In the genomic region with DNA sequence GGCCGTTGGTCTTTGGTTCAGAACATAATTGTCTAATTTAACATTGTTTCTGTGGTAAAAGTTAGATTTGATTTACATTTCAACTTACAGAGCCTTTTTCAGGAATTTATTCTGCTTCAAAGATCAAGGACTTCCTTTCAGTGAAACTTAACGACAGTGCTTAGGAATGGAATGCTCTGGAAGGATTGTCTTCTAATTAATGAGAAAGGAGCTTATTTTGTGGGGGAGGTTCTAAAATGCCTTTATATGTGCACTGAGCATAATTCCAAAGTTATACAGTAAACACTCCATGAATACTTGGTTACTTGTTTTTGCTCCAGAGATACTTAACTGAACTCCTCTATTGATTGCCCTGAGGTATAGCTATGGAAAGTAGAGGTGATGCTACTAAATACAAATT, we compare ENCODE assay signal across 17 cellular contexts.
"Had no signal": no experiment of that assay in that cellular context is flagged by ENCODE, and none has a peak within 500 bp of the region (broad histone marks: within the 10 kb centered on the region; RNA-seq: fewer than 3 reads in every experiment).

No MANE protein-coding gene starts in this region.

- H3K27ac ChIP-seq: coronary artery, heart left ventricle, left ventricle myocardium inferior, parathyroid adenoma, prostate gland, testis, tibial nerve had no signal

- DNase-seq: central memory CD4-positive, alpha-beta T cell; effector CD8-positive, alpha-beta T cell; heart left ventricle; left ventricle myocardium inferior; natural killer cell; retina; stimulated activated CD4-positive, alpha-beta T cell treated with anti-CD3 and anti-CD28 coated beads, Interleukin-2, amount 100 ng/mL, for 24 hours; stimulated activated CD4-positive, alpha-beta T cell treated with anti-CD3 and anti-CD28 coated beads, Interleukin-4, amount 100 ng/mL, for 4 hours; stimulated activated naive B cell treated with anti-CD40 and anti-IgM and Interleukin-4, amounts not matched to agents 10 μg/mL and 1 μg/mL and 100 μg/mL, for 72 hours; stimulated activated naive CD8-positive, alpha-beta T cell treated with anti-CD3 and anti-CD28 coated beads, Interleukin-15, amount 100 ng/mL, for 72 hours; testis had no signal

- H3K27me3 ChIP-seq: testis, tibial nerve had no signal

- H3K27ac Mint-ChIP-seq: natural killer cell; stimulated activated naive B cell treated with anti-CD40 and anti-IgM and Interleukin-4, amounts not matched to agents 10 μg/mL and 1 μg/mL and 100 μg/mL, for 72 hours; stimulated activated naive CD8-positive, alpha-beta T cell treated with anti-CD3 and anti-CD28 coated beads, Interleukin-15, amount 100 ng/mL, for 72 hours had no signal

- H3K9ac ChIP-seq: parathyroid adenoma had no signal

- H3K4me1 Mint-ChIP-seq: natural killer cell; stimulated activated naive B cell treated with anti-CD40 and anti-IgM and Interleukin-4, amounts not matched to agents 10 μg/mL and 1 μg/mL and 100 μg/mL, for 72 hours; stimulated activated naive CD8-positive, alpha-beta T cell treated with anti-CD3 and anti-CD28 coated beads, Interleukin-15, amount 100 ng/mL, for 72 hours had no signal

- H3K36me3 Mint-ChIP-seq: natural killer cell; stimulated activated naive B cell treated with anti-CD40 and anti-IgM and Interleukin-4, amounts not matched to agents 10 μg/mL and 1 μg/mL and 100 μg/mL, for 72 hours had no signal

- H2AFZ ChIP-seq: parathyroid adenoma had no signal

- H3K36me3 ChIP-seq: heart left ventricle, left ventricle myocardium inferior, prostate gland, tibial nerve had no signal

- H3K4me3 Mint-ChIP-seq: natural killer cell; stimulated activated naive B cell treated with anti-CD40 and anti-IgM and Interleukin-4, amounts not matched to agents 10 μg/mL and 1 μg/mL and 100 μg/mL, for 72 hours; stimulated activated naive CD8-positive, alpha-beta T cell treated with anti-CD3 and anti-CD28 coated beads, Interleukin-15, amount 100 ng/mL, for 72 hours had no signal

- H3K9me3 ChIP-seq: heart left ventricle, left ventricle myocardium inferior, prostate gland, testis, tibial nerve had no signal

- ATAC-seq: heart left ventricle; natural killer cell; sciatic nerve; stimulated activated naive B cell treated with anti-CD40 and anti-IgM and Interleukin-4, amounts not matched to agents 10 μg/mL and 1 μg/mL and 100 μg/mL, for 72 hours; stimulated activated naive CD8-positive, alpha-beta T cell treated with anti-CD3 and anti-CD28 coated beads, Interleukin-15, amount 100 ng/mL, for 72 hours had no signal

- H3K4me3 ChIP-seq: coronary artery, heart left ventricle, left ventricle myocardium inferior, lung, prostate gland, testis, tibial nerve had no signal

- H3K79me2 ChIP-seq: parathyroid adenoma had no signal

- H3K4me1 ChIP-seq: heart left ventricle, left ventricle myocardium inferior, prostate gland, testis had no signal

- H3K9me3 Mint-ChIP-seq: natural killer cell; stimulated activated naive B cell treated with anti-CD40 and anti-IgM and Interleukin-4, amounts not matched to agents 10 μg/mL and 1 μg/mL and 100 μg/mL, for 72 hours; stimulated activated naive CD8-positive, alpha-beta T cell treated with anti-CD3 and anti-CD28 coated beads, Interleukin-15, amount 100 ng/mL, for 72 hours had no signal
